Comparison of ENCODE assay signal across 29 cellular contexts in genomic region chr12:68453876-68454275, GRCh38.
DNase-seq lines count a peak whose midpoint lies in the region; ATAC-seq and TF ChIP-seq lines count a peak whose summit lies in the region.
"Had no signal": no experiment of that assay in that cellular context is flagged by ENCODE, and none has a peak within 500 bp of the region (broad histone marks: within the 10 kb centered on the region; RNA-seq: fewer than 3 reads in every experiment).

No MANE protein-coding gene starts in this region.

- no peaks in the 10 kb centered on the region for H3K27me3 ChIP-seq in CD4-positive, alpha-beta T cell (ENCODE audit: control insufficient read depth, insufficient read depth, low read length)
- H3K27me3 ChIP-seq: left lung, upper lobe of left lung had no signal

- CTCF ChIA-PET in CD4-positive, alpha-beta T cell (lab: Charles Lee), result no interaction called here

- H3K27me3 Mint-ChIP-seq in activated CD4-positive, alpha-beta T cell treated with anti-CD3 and anti-CD28 coated beads, Interleukin-2, amount 10 ng/mL, durations not matched to agents 24 days and 14 days, result no peaks in the 10 kb centered on the region
- H3K27me3 Mint-ChIP-seq in CD4-positive, alpha-beta T cell, result no peaks in the 10 kb centered on the region
- H3K27me3 Mint-ChIP-seq in chondrocyte (ENCODE audit: low read depth) (no peaks in the 10 kb centered on the region), osteocyte (ENCODE audit: unreplicated experiment) (no peaks in the 10 kb centered on the region)
- no peaks in the 10 kb centered on the region for H3K27me3 Mint-ChIP-seq in natural killer cell treated with Interleukin-12 subunit alpha and Interleukin-12 subunit beta and Interleukin-15 and Interleukin-18, amount 100 ng/mL, for 72 hours
- H3K27me3 Mint-ChIP-seq: activated B cell treated with CpG ODN at 0.5 μM for 24 hours; activated naive CD8-positive, alpha-beta T cell had no signal

- no peak for ATAC-seq in CD4-positive, alpha-beta T cell (ENCODE audit: poor library complexity)
- ATAC-seq in natural killer cell treated with Interleukin-12 subunit alpha and Interleukin-12 subunit beta and Interleukin-15 and Interleukin-18, amount 100 ng/mL, for 72 hours, result no peak
- ATAC-seq: activated T-cell treated with anti-CD3 and anti-CD28 coated beads, Interleukin-2, amount 50 U/mL, for 4 hours; left lung; mucosa of descending colon; psoas muscle had no signal

- no peak for TF ChIP-seq CTCF in CD4-positive, alpha-beta T cell (IDR thresholded peaks at IDR 0.05)
- TF ChIP-seq CTCF in chondrocyte (IDR thresholded peaks at IDR 0.05) (no peak), osteocyte (IDR thresholded peaks at IDR 0.05) (no peak)

- peaks cover 73% of the 10 kb centered on the region for H3K4me1 Mint-ChIP-seq in activated CD4-positive, alpha-beta T cell treated with anti-CD3 and anti-CD28 coated beads, Interleukin-2, amount 10 ng/mL, durations not matched to agents 24 days and 14 days
- peaks cover 91% of the 10 kb centered on the region for H3K4me1 Mint-ChIP-seq in CD4-positive, alpha-beta T cell (ENCODE audit: low read depth)
- H3K4me1 Mint-ChIP-seq in chondrocyte (ENCODE audit: low read depth) (peaks cover 27% of the 10 kb centered on the region), osteocyte (ENCODE audit: unreplicated experiment) (peaks cover 29% of the 10 kb centered on the region)
- H3K4me1 Mint-ChIP-seq in natural killer cell treated with Interleukin-12 subunit alpha and Interleukin-12 subunit beta and Interleukin-15 and Interleukin-18, amount 100 ng/mL, for 72 hours (ENCODE audit: low read depth in 2 of 2), result peaks cover 77 to 97% of the 10 kb centered on the region in 2 donors

- no peak overlapping the region for H3K27ac ChIP-seq in CD4-positive, alpha-beta T cell (ENCODE audit: low read depth, low read length)
- H3K27ac ChIP-seq: psoas muscle, RWPE1 had no signal

- no peak overlapping the region for H3K27ac Mint-ChIP-seq in activated CD4-positive, alpha-beta T cell treated with anti-CD3 and anti-CD28 coated beads, Interleukin-2, amount 10 ng/mL, durations not matched to agents 24 days and 14 days
- peak overlapping the region; percentile 22 for H3K27ac Mint-ChIP-seq in CD4-positive, alpha-beta T cell
- H3K27ac Mint-ChIP-seq in chondrocyte (ENCODE audit: unreplicated experiment), result peak overlapping the region; percentile 58
- H3K27ac Mint-ChIP-seq in natural killer cell treated with Interleukin-12 subunit alpha and Interleukin-12 subunit beta and Interleukin-15 and Interleukin-18, amount 100 ng/mL, for 72 hours, result peak overlapping the region; percentile 89 to 96
- no peak overlapping the region for H3K27ac Mint-ChIP-seq in osteocyte (ENCODE audit: unreplicated experiment)
- H3K27ac Mint-ChIP-seq: activated B cell treated with CpG ODN at 0.5 μM for 24 hours; activated naive CD8-positive, alpha-beta T cell had no signal

- H3K9me3 ChIP-seq in CD4-positive, alpha-beta T cell (ENCODE audit: control insufficient read depth, low read length), result no peaks in the 10 kb centered on the region
- H3K9me3 ChIP-seq: Caco-2, left lung, mucosa of descending colon, psoas muscle, upper lobe of left lung had no signal

- H3K4me3 Mint-ChIP-seq in activated CD4-positive, alpha-beta T cell treated with anti-CD3 and anti-CD28 coated beads, Interleukin-2, amount 10 ng/mL, durations not matched to agents 24 days and 14 days, result peak overlapping the region; percentile 28
- peak overlapping the region; percentile 8 for H3K4me3 Mint-ChIP-seq in CD4-positive, alpha-beta T cell
- H3K4me3 Mint-ChIP-seq in chondrocyte (ENCODE audit: unreplicated experiment), result no peak overlapping the region
- H3K4me3 Mint-ChIP-seq in natural killer cell treated with Interleukin-12 subunit alpha and Interleukin-12 subunit beta and Interleukin-15 and Interleukin-18, amount 100 ng/mL, for 72 hours, result peak overlapping the region; percentile 82
- H3K4me3 Mint-ChIP-seq in osteocyte (ENCODE audit: unreplicated experiment), result no peak overlapping the region
- H3K4me3 Mint-ChIP-seq: activated B cell treated with CpG ODN at 0.5 μM for 24 hours; activated naive CD8-positive, alpha-beta T cell; activated T-cell treated with anti-CD3 and anti-CD28 coated beads, Interleukin-2, amount 50 U/mL, for 4 hours had no signal

- peaks cover 13% of the 10 kb centered on the region for H3K9me3 Mint-ChIP-seq in activated CD4-positive, alpha-beta T cell treated with anti-CD3 and anti-CD28 coated beads, Interleukin-2, amount 10 ng/mL, durations not matched to agents 24 days and 14 days
- peaks cover 2% of the 10 kb centered on the region for H3K9me3 Mint-ChIP-seq in CD4-positive, alpha-beta T cell
- H3K9me3 Mint-ChIP-seq in chondrocyte (ENCODE audit: low read depth) (no peaks in the 10 kb centered on the region), osteocyte (ENCODE audit: unreplicated experiment) (no peaks in the 10 kb centered on the region)
- peaks cover 8% of the 10 kb centered on the region for H3K9me3 Mint-ChIP-seq in natural killer cell treated with Interleukin-12 subunit alpha and Interleukin-12 subunit beta and Interleukin-15 and Interleukin-18, amount 100 ng/mL, for 72 hours
- H3K9me3 Mint-ChIP-seq: activated B cell treated with CpG ODN at 0.5 μM for 24 hours; activated T-cell treated with anti-CD3 and anti-CD28 coated beads, Interleukin-2, amount 50 U/mL, for 4 hours had no signal

- H3K36me3 Mint-ChIP-seq in activated CD4-positive, alpha-beta T cell treated with anti-CD3 and anti-CD28 coated beads, Interleukin-2, amount 10 ng/mL, durations not matched to agents 24 days and 14 days (ENCODE audit: low read depth), result no peaks in the 10 kb centered on the region
- H3K36me3 Mint-ChIP-seq in CD4-positive, alpha-beta T cell (ENCODE audit: low read depth), result no peaks in the 10 kb centered on the region
- no peaks in the 10 kb centered on the region for H3K36me3 Mint-ChIP-seq in chondrocyte (ENCODE audit: low read depth)
- peaks cover 11% of the 10 kb centered on the region for H3K36me3 Mint-ChIP-seq in natural killer cell treated with Interleukin-12 subunit alpha and Interleukin-12 subunit beta and Interleukin-15 and Interleukin-18, amount 100 ng/mL, for 72 hours
- no peaks in the 10 kb centered on the region for H3K36me3 Mint-ChIP-seq in osteocyte (ENCODE audit: unreplicated experiment)

- POLR2A ChIA-PET in CD4-positive, alpha-beta T cell (lab: Charles Lee), result no interaction called here

- intact Hi-C loops in activated CD4-positive, alpha-beta T cell treated with anti-CD3 and anti-CD28 coated beads, Interleukin-2, amount 10 ng/mL, durations not matched to agents 24 days and 14 days (cut with micrococcal nuclease), result loop anchor here (5.0 to 10.0 kb wide), 2 partner anchors 233 to 351 kb away; partner anchors contain the start of genes MDM2 and NUP107
- intact Hi-C loops in CD4-positive, alpha-beta T cell (cut with DNase I, micrococcal nuclease), result no loop called here

- DNase-seq in activated CD4-positive, alpha-beta T cell treated with anti-CD3 and anti-CD28 coated beads, Interleukin-2, amount 10 ng/mL, durations not matched to agents 24 days and 14 days, result no peak
- no peak for DNase-seq in activated CD4-positive, alpha-beta T cell treated with anti-CD3 and anti-CD28 coated beads for 48 hours
- no peak for DNase-seq in CD4-positive, alpha-beta T cell
- DNase-seq in chondrocyte (ENCODE audit: low spot score), result no peak
- no peak for DNase-seq in natural killer cell treated with Interleukin-12 subunit alpha and Interleukin-12 subunit beta and Interleukin-15 and Interleukin-18, amount 100 ng/mL, for 72 hours (ENCODE audit: low spot score)
- DNase-seq in middle frontal gyrus (ENCODE audit: extremely low spot score, low spot score), result no peak
- no peak for DNase-seq in stimulated activated CD4-positive, alpha-beta T cell treated with anti-CD3 and anti-CD28 coated beads, Interleukin-12 subunit alpha, Interleukin-12 subunit beta, amount 100 ng/mL, for 4 hours
- no peak for DNase-seq in osteocyte (ENCODE audit: extremely low spot score, unreplicated experiment)
- DNase-seq: activated B cell treated with CpG ODN at 0.5 μM for 24 hours; activated CD8-positive, alpha-beta memory T cell treated with anti-CD3 and anti-CD28 coated beads for 24 hours; activated T-cell treated with anti-CD3 and anti-CD28 coated beads, Interleukin-2, amount 50 U/mL, for 4 hours; AML-193; Caco-2; DND-41; erythroblast; foreskin melanocyte; IMR-90; left lung; mucosa of descending colon; NCI-H1105; NCI-H2029 treated with DMSO at 0.1 percent for 48 hours; NCI-H226; NCI-H748 treated with DMSO at 0.1 percent for 48 hours; psoas muscle; stimulated activated CD8-positive, alpha-beta memory T cell treated with anti-CD3 and anti-CD28 coated beads, Interleukin-4, amount 100 ng/mL, for 48 hours; T1000; upper lobe of left lung had no signal

Comparison
In these comparisons a context has a peak if more than half of its experiments do, and no peak if none do; other contexts are left out.
1. H3K27ac Mint-ChIP-seq: peak in CD4-positive, alpha-beta T cell (single experiment), chondrocyte (single experiment) and natural killer cell treated with Interleukin-12 subunit alpha and Interleukin-12 subunit beta and Interleukin-15 and Interleukin-18, amount 100 ng/mL, for 72 hours (2 of 2); none in activated CD4-positive, alpha-beta T cell treated with anti-CD3 and anti-CD28 coated beads, Interleukin-2, amount 10 ng/mL, durations not matched to agents 24 days and 14 days (single experiment) and osteocyte (single experiment).
2. H3K4me3 Mint-ChIP-seq: peak in activated CD4-positive, alpha-beta T cell treated with anti-CD3 and anti-CD28 coated beads, Interleukin-2, amount 10 ng/mL, durations not matched to agents 24 days and 14 days (single experiment), CD4-positive, alpha-beta T cell (single experiment) and natural killer cell treated with Interleukin-12 subunit alpha and Interleukin-12 subunit beta and Interleukin-15 and Interleukin-18, amount 100 ng/mL, for 72 hours (single experiment); none in chondrocyte (single experiment) and osteocyte (single experiment).